8 cellular contexts compared by ENCODE assay signal in genomic region chr12:42588308-42588836, GRCh38. TPM values are rescaled to one million over a fixed set of nuclear protein-coding genes. Genes with fewer than 3 reads are reported as not detected.
DNase-seq lines count a peak whose midpoint lies in the region; ATAC-seq and TF ChIP-seq lines count a peak whose summit lies in the region.

No MANE protein-coding gene starts in this region.

- H3K9ac ChIP-seq in trophoblast cell (ENCODE audit: low read length), result peak overlapping the region; percentile 30

- H3K9me3 ChIP-seq in SJSA1 (replicated peaks) (0 out of 2 replicates have a peak, but pooled peaks cover 2% of the 10 kb centered on the region), trophoblast cell (ENCODE audit: insufficient read depth, low read depth, low read length) (no peaks in the 10 kb centered on the region)

- ATAC-seq in HG03469 (IDR thresholded peaks at IDR 0.05; ENCODE audit: unreplicated experiment) (no peak), HG02588 (IDR thresholded peaks at IDR 0.05; ENCODE audit: unreplicated experiment) (no peak)

- H4K8ac ChIP-seq in trophoblast cell (ENCODE audit: low read depth, low read length), result no peak overlapping the region

- no peak overlapping the region for H3K14ac ChIP-seq in trophoblast cell (ENCODE audit: low read length)

- H2BK5ac ChIP-seq in trophoblast cell (ENCODE audit: low read depth, low read length, poor library complexity), result no peak overlapping the region

- H3K27me3 ChIP-seq in SJSA1 (replicated peaks) (peaks cover 44% of the 10 kb centered on the region), trophoblast cell (ENCODE audit: insufficient read depth, low read length) (peaks cover 7% of the 10 kb centered on the region)

- peaks cover 13% of the 10 kb centered on the region for H3K79me1 ChIP-seq in trophoblast cell (ENCODE audit: low read length)

- H4K12ac ChIP-seq in trophoblast cell (ENCODE audit: low read depth, low read length), result no peak overlapping the region

- H3K36me3 ChIP-seq in SJSA1 (0 out of 2 replicates have a peak, but pooled peaks cover 2% of the 10 kb centered on the region), trophoblast cell (ENCODE audit: control insufficient read depth in 1 of 2, insufficient read depth in 2 of 2, low read length in 2 of 2) (no peaks in the 10 kb centered on the region)

- H3K23ac ChIP-seq in trophoblast cell (ENCODE audit: low read length), result no peak overlapping the region

- DNase-seq in Caki2 (ENCODE audit: low read depth) (peak; percentile 27), SJSA1 (ENCODE audit: low read depth in 1 of 2, low spot score in 2 of 2) (peak in 1 of 2 experiments; percentile 8), fibroblast of the aortic adventitia (ENCODE audit: low read depth) (peak; percentile 48), trophoblast cell (no peak), 8988T (no peak), NOMO-1 treated with DMSO at 0.1 percent for 48 hours (lab: John Stamatoyannopoulos, UW; ENCODE audit: unreplicated experiment) (no peak)

- no peak overlapping the region for H2AK5ac ChIP-seq in trophoblast cell (ENCODE audit: low read length)

- in situ Hi-C loops in Caki2 (cut with HindIII; ENCODE audit: low pct_unique_long_range_greater_than_20kb, low sequenced_read_pairs), result no loop called here

- no peak overlapping the region for H3K27ac ChIP-seq in SJSA1
- H3K27ac ChIP-seq in trophoblast cell (ENCODE audit: low read depth, low read length), result no peak overlapping the region

- H3K4me3 ChIP-seq in SJSA1 (peak overlapping the region; percentile 57), fibroblast of the aortic adventitia (ENCODE audit: low read depth, low read length) (peak overlapping the region; percentile 86), trophoblast cell (ENCODE audit: low read depth, low read length) (peak overlapping the region; percentile 64)

- peaks cover 8% of the 10 kb centered on the region for H3K79me2 ChIP-seq in trophoblast cell (ENCODE audit: control insufficient read depth, insufficient read depth, low read length, poor library complexity)

- no peak overlapping the region for H3K4ac ChIP-seq in trophoblast cell (ENCODE audit: low read depth, low read length)

- H2BK120ac ChIP-seq in trophoblast cell (ENCODE audit: insufficient read depth, low read length, poor library complexity), result no peak overlapping the region

- no peak overlapping the region for H2AFZ ChIP-seq in trophoblast cell (ENCODE audit: insufficient read depth, low read length, poor library complexity)

- no CpG with 5 or more reads among the region's 11 CpGs for WGBS in trophoblast cell (ENCODE audit: extremely low coverage, insufficient coverage, insufficient read length)

- H4K91ac ChIP-seq in trophoblast cell (ENCODE audit: low read depth, low read length), result no peak overlapping the region

- no peak overlapping the region for H3K18ac ChIP-seq in trophoblast cell (ENCODE audit: low read length)

- peaks cover 12% of the 10 kb centered on the region for H3K4me1 ChIP-seq in SJSA1 (replicated peaks)
- H3K4me1 ChIP-seq in trophoblast cell (ENCODE audit: control insufficient read depth in 1 of 2, insufficient read depth in 2 of 2, low read length in 2 of 2), result peaks cover 3 to 5% of the 10 kb centered on the region in 2 experiments

- no peak overlapping the region for H2BK12ac ChIP-seq in trophoblast cell (ENCODE audit: low read length)

- TF ChIP-seq CTCF in fibroblast of the aortic adventitia (IDR thresholded peaks at IDR 0.05; ENCODE audit: insufficient read depth, low read length), result no peak

- H3K4me2 ChIP-seq in trophoblast cell (ENCODE audit: low read length), result peak overlapping the region; percentile 91

RNA-seq across cellular contexts. Expression of gene PRICKLE1, which starts 1.2 kb away (rescaled TPM):
- 9.5 and 10.7 TPM in 2 replicates for total RNA-seq in Caki2 (2014; rRNA removed; shearing (Covaris generic); ENCODE audit: low replicate concordance)
- total RNA-seq in SJSA1 (2014; rRNA removed; shearing (Covaris generic)), result 3.3 and 8.1 TPM in 2 replicates
- total RNA-seq in fibroblast of the aortic adventitia (ENCODE audit: low replicate concordance), result 15.6 and 17.4 TPM in 2 replicates
- 4.6 and 5.1 TPM in 2 replicates for polyA plus RNA-seq in trophoblast cell (2013)

Comparison
In these comparisons a context has a peak if more than half of its experiments do, and no peak if none do; other contexts are left out.
1. DNase-seq: peak in Caki2 (single experiment) and fibroblast of the aortic adventitia (single experiment); none in trophoblast cell (0 of 2), 8988T (single experiment) and NOMO-1 treated with DMSO at 0.1 percent for 48 hours (single experiment).
2. Peak in every context shown above with its lines, with median percentiles within 50 percentile points of each other: H3K4me3 ChIP-seq.